Comparison of ENCODE assay signal across 1 cellular context in the genomic region with DNA sequence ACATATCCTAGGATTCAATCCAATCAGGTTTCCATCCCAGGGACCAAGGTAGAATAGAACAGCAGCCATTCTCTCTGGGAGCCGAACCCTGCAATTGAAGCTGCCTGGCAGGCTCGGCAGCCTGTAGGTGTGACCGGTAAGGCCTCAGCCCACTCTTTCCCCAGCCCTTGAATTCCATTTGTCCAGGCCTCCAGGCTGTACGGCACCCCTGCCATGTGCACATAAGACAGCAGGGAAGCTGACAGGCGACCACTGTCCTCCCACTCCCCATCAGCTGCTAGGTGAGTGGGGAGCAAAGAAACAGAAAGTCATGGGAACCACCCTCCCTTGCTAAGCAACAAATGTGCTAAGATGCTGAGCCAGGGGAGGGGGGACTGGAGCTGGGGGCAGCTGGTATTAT.
TF ChIP-seq lines count a peak whose summit lies in the region.

No MANE protein-coding gene starts in this region.

TF ChIP-seq in H1, 55 proteins besides CTCF, POLR2A, EP300 and RAD21:
- TF ChIP-seq, protein P1, sequence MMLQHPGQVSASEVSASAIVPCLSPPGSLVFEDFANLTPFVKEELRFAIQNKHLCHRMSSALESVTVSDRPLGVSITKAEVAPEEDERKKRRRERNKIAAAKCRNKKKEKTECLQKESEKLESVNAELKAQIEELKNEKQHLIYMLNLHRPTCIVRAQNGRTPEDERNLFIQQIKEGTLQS (IDR thresholded peaks at IDR 0.05; ENCODE audit: insufficient read depth, low read depth, low read length) = no peak
- no peak for TF ChIP-seq JUN (IDR thresholded peaks at IDR 0.05; ENCODE audit: low read depth, low read length)
- TF ChIP-seq CREB1 (IDR thresholded peaks at IDR 0.05) = no peak
- TF ChIP-seq SP2 (IDR thresholded peaks at IDR 0.05; ENCODE audit: low read length) = no peak
- TF ChIP-seq SP1 (IDR thresholded peaks at IDR 0.05; ENCODE audit: low read depth, low read length) = no peak
- no peak for TF ChIP-seq SIX5 (IDR thresholded peaks at IDR 0.05; ENCODE audit: low read depth, low read length)
- TF ChIP-seq TEAD4 (IDR thresholded peaks at IDR 0.05; ENCODE audit: low read depth, low read length) = no peak
- no peak for TF ChIP-seq PHF8 (conservative IDR thresholded peaks at IDR 0.05; ENCODE audit: low read depth, low read length)
- no peak for TF ChIP-seq BACH1 (IDR thresholded peaks at IDR 0.05; ENCODE audit: low read length)
- no peak for TF ChIP-seq CBX5 (IDR thresholded peaks at IDR 0.05; ENCODE audit: low read depth, low read length)
- TF ChIP-seq ZNF274 (IDR thresholded peaks at IDR 0.05; ENCODE audit: borderline replicate concordance, extremely low read depth, low read length) = no peak
- no peak for TF ChIP-seq CHD2 (IDR thresholded peaks at IDR 0.05; ENCODE audit: low read length)
TF ChIP-seq in H1: peak in this region for 0.
